In the genomic region with DNA sequence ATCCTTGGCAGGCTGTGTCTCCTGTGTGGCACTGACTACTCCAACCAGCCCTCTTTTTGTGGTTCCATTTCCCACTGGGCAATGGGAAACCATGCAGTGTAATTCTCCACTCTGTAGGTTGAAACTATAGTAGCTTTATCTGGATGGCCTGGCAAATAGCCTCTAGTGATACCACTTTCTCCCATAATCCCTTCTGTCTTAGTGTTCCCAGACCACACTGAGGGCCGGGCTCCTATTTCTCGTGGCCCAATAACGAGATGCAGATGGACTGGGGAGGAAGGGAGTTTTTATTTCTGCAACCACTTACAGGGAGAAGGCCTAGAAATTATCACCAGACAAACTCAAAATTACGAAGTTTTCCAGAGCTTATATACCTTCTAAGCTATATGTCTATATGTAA, we compare ENCODE assay signal across 23 cellular contexts.
"Had no signal": no experiment of that assay in that cellular context is flagged by ENCODE, and none has a peak within 500 bp of the region (broad histone marks: within the 10 kb centered on the region; RNA-seq: fewer than 3 reads in every experiment).

No MANE protein-coding gene starts in this region.

- H3K4me1 ChIP-seq: lower lobe of right lung, parathyroid adenoma, prostate gland, right atrium auricular region had no signal

- H3K27ac Mint-ChIP-seq: effector memory CD8-positive, alpha-beta T cell; naive B cell; natural killer cell treated with Interleukin-12 subunit alpha and Interleukin-12 subunit beta and Interleukin-15 and Interleukin-18, amount 100 ng/mL, for 72 hours; neural progenitor cell; stimulated activated effector memory CD8-positive, alpha-beta T cell treated with anti-CD3 and anti-CD28 coated beads, Interleukin-12 subunit alpha, Interleukin-12 subunit beta, amount 100 ng/mL, for 72 hours; type B pancreatic cell had no signal

- H3K9me3 Mint-ChIP-seq: effector memory CD8-positive, alpha-beta T cell; natural killer cell treated with Interleukin-12 subunit alpha and Interleukin-12 subunit beta and Interleukin-15 and Interleukin-18, amount 100 ng/mL, for 72 hours; neural progenitor cell; stimulated activated effector memory CD8-positive, alpha-beta T cell treated with anti-CD3 and anti-CD28 coated beads, Interleukin-12 subunit alpha, Interleukin-12 subunit beta, amount 100 ng/mL, for 72 hours; type B pancreatic cell had no signal

- H3K36me3 ChIP-seq: lower lobe of right lung, neural progenitor cell, prostate gland, right atrium auricular region, tibial artery had no signal

- FAIRE-seq: frontal cortex, keratinocyte had no signal

- H3K27ac ChIP-seq: lower lobe of right lung, neural progenitor cell, parathyroid adenoma, prostate gland, right atrium auricular region, testis, tibial artery had no signal

- H3K4me3 ChIP-seq: lower lobe of right lung, mucosa of descending colon, neural progenitor cell, prostate gland, right atrium auricular region, testis, tibial artery had no signal

- H2AFZ ChIP-seq: parathyroid adenoma had no signal

- H3K79me2 ChIP-seq: parathyroid adenoma had no signal

- H3K4me1 Mint-ChIP-seq: stimulated activated effector memory CD8-positive, alpha-beta T cell treated with anti-CD3 and anti-CD28 coated beads, Interleukin-12 subunit alpha, Interleukin-12 subunit beta, amount 100 ng/mL, for 72 hours had no signal

- H3K36me3 Mint-ChIP-seq: natural killer cell treated with Interleukin-12 subunit alpha and Interleukin-12 subunit beta and Interleukin-15 and Interleukin-18, amount 100 ng/mL, for 72 hours; stimulated activated effector memory CD8-positive, alpha-beta T cell treated with anti-CD3 and anti-CD28 coated beads, Interleukin-12 subunit alpha, Interleukin-12 subunit beta, amount 100 ng/mL, for 72 hours; type B pancreatic cell had no signal

- DNase-seq: cortex of kidney; effector memory CD8-positive, alpha-beta T cell; left ventricle myocardium superior; lower lobe of right lung; mucosa of descending colon; naive B cell; stimulated activated CD4-positive, alpha-beta T cell treated with anti-CD3 and anti-CD28 coated beads, Interleukin-2, amount 100 ng/mL, for 24 hours; stimulated activated CD4-positive, alpha-beta T cell treated with anti-CD3 and anti-CD28 coated beads, Interleukin-4, amount 100 ng/mL, for 24 hours; stimulated activated naive CD8-positive, alpha-beta T cell treated with anti-CD3 and anti-CD28 coated beads, Interleukin-15, Interleukin-2, amounts not matched to agents 100 U/mL and 50 U/mL, for 24 hours; substantia nigra; testis; tibial artery had no signal

- H3K9me3 ChIP-seq: lower lobe of right lung, mucosa of descending colon, prostate gland, right atrium auricular region, testis, tibial artery had no signal

- H3K4me3 Mint-ChIP-seq: effector memory CD8-positive, alpha-beta T cell; mesothelial cell of epicardium; naive B cell; natural killer cell treated with Interleukin-12 subunit alpha and Interleukin-12 subunit beta and Interleukin-15 and Interleukin-18, amount 100 ng/mL, for 72 hours; neural progenitor cell; stimulated activated effector memory CD8-positive, alpha-beta T cell treated with anti-CD3 and anti-CD28 coated beads, Interleukin-12 subunit alpha, Interleukin-12 subunit beta, amount 100 ng/mL, for 72 hours; type B pancreatic cell had no signal

- ATAC-seq: effector memory CD8-positive, alpha-beta T cell; left ventricle myocardium superior; lower lobe of right lung; mucosa of descending colon; natural killer cell treated with Interleukin-12 subunit alpha and Interleukin-12 subunit beta and Interleukin-15 and Interleukin-18, amount 100 ng/mL, for 72 hours; sciatic nerve; stimulated activated effector memory CD8-positive, alpha-beta T cell treated with anti-CD3 and anti-CD28 coated beads, Interleukin-12 subunit alpha, Interleukin-12 subunit beta, amount 100 ng/mL, for 72 hours; stimulated activated naive CD8-positive, alpha-beta T cell treated with anti-CD3 and anti-CD28 coated beads, Interleukin-15, Interleukin-2, amounts not matched to agents 100 U/mL and 50 U/mL, for 24 hours had no signal

- H3K27me3 ChIP-seq: right atrium auricular region, testis had no signal

- H3K9ac ChIP-seq: neural progenitor cell, parathyroid adenoma had no signal
